8 cellular contexts compared by ENCODE assay signal in genomic region chr11:67583319-67584204, GRCh38. TPM values are rescaled to one million over a fixed set of nuclear protein-coding genes. Genes with fewer than 3 reads are reported as not detected.
DNase-seq lines count a peak whose midpoint lies in the region; ATAC-seq, FAIRE-seq and TF ChIP-seq lines count a peak whose summit lies in the region.

GSTP1 (plus strand) TSS chr11:67583812; CDS start chr11:67583844, 32 bp downstream.

- H3K27ac Mint-ChIP-seq in immature natural killer cell = peak within 1 kb of the TSS; percentile 87 to 96 (median 96)

- peaks cover 60 to 67% of the 10 kb centered on the region in 2 donors for H3K4me1 Mint-ChIP-seq in immature natural killer cell

- peak; percentile 89 for DNase-seq in GM10266 (ENCODE audit: extremely low spot score)
- DNase-seq in NCI-H1417 (lab: John Stamatoyannopoulos, UW) = peak; percentile 63 to 96 (median 94)
- peak; percentile 70 for DNase-seq in bronchial epithelial cell (ENCODE audit: low read depth)
- DNase-seq in immature natural killer cell = peak; percentile 83 to 85 (median 84)
- peak; percentile 64 to 80 for DNase-seq in stimulated activated CD4-positive, alpha-beta T cell treated with anti-CD3 and anti-CD28 coated beads, Interleukin-12 subunit alpha, Interleukin-12 subunit beta, amount 100 ng/mL, for 24 hours (ENCODE audit: low read depth in 2 of 2)

- CTCF ChIA-PET in HEK293 (lab: Yijun Ruan, JAX) = interaction anchor here (0.6 to 3.1 kb wide), 17 partner anchors 9 to 399 kb away, joined by 3 to 23 read pairs (median 4); partner anchors contain the start of gene PITPNM1

- POLR2A ChIA-PET in HEK293 (lab: Yijun Ruan, JAX) = interaction anchor here (0.7 to 1.3 kb wide), 6 partner anchors 9 to 182 kb away, joined by 3 to 7 read pairs (median 4); partner anchors contain the start of genes PPP1CA and TMEM134

- H3K9me3 ChIP-seq in HEK293 (ENCODE audit: control insufficient read depth, insufficient read depth, low read depth, low read length) = no peaks in the 10 kb centered on the region

- H3K4me3 ChIP-seq in HEK293 (ENCODE audit: low read depth, low read length) = peak within 1 kb of the TSS; percentile 72
- peak within 1 kb of the TSS; percentile 70 for H3K4me3 ChIP-seq in WI38 (ENCODE audit: low read depth, low read length)
- peak within 1 kb of the TSS; percentile 85 for H3K4me3 ChIP-seq in bronchial epithelial cell (ENCODE audit: low read depth, low read length)

- FAIRE-seq in bronchial epithelial cell (lab: Jason Lieb, UNC) = no peak

- peak within 1 kb of the TSS; percentile 66; the same call in 1 of the 2 replicates for H3K27ac ChIP-seq in HEK293 (ENCODE audit: extremely low read depth, low read depth, low read length)

- H3K27me3 Mint-ChIP-seq in immature natural killer cell (ENCODE audit: low read depth in 3 of 3) = peaks cover 9 to 15% (median 9%) of the 10 kb centered on the region in 3 donors

- no peaks in the 10 kb centered on the region for H3K27me3 ChIP-seq in bronchial epithelial cell (ENCODE audit: control insufficient read depth, insufficient read depth, low read length)

- H3K36me3 Mint-ChIP-seq in immature natural killer cell = peaks cover 0 to 15% (median 0%) of the 10 kb centered on the region in 3 donors

- H3K4me1 ChIP-seq in HEK293 (ENCODE audit: control insufficient read depth, insufficient read depth, low read length) = no peaks in the 10 kb centered on the region

- no peaks in the 10 kb centered on the region for H3K9me3 Mint-ChIP-seq in immature natural killer cell

- ATAC-seq in HG03457 (IDR thresholded peaks at IDR 0.05; ENCODE audit: unreplicated experiment) = no peak

- TF ChIP-seq CTCF in GM10266 (IDR thresholded peaks at IDR 0.05; ENCODE audit: control insufficient read depth, insufficient read depth, low read depth, missing control alignments) = peak; percentile 74
- no peak for TF ChIP-seq CTCF in HEK293 (tag by site-specific recombination; IDR thresholded peaks at IDR 0.05)
- TF ChIP-seq CTCF in WI38 (IDR thresholded peaks at IDR 0.05; ENCODE audit: low read depth, low read length) = peak; percentile 47
- peak; percentile 54 for TF ChIP-seq CTCF in bronchial epithelial cell (IDR thresholded peaks at IDR 0.05; ENCODE audit: insufficient read depth, low read length, severe bottlenecking)

- H3K36me3 ChIP-seq in HEK293 (ENCODE audit: control insufficient read depth in 2 of 2, insufficient read depth in 1 of 2, low read length in 2 of 2) = peaks cover 0 to 36% of the 10 kb centered on the region in 2 experiments; a peak in 1 of 3 replicates
- H3K36me3 ChIP-seq in bronchial epithelial cell (ENCODE audit: control insufficient read depth, insufficient read depth, low read length) = peaks cover 24% of the 10 kb centered on the region

- H3K4me3 Mint-ChIP-seq in immature natural killer cell = peak within 1 kb of the TSS; percentile 92 to 98 (median 95)

TF ChIP-seq in HEK293, 187 proteins besides CTCF, POLR2A, EP300 and RAD21 (continues in another document):
- TF ChIP-seq ZNF112 (tag by site-specific recombination; IDR thresholded peaks at IDR 0.05) = no peak
- TF ChIP-seq ZNF239 (tag by site-specific recombination; IDR thresholded peaks at IDR 0.05) = no peak
- TF ChIP-seq OVOL3 (tag by site-specific recombination; IDR thresholded peaks at IDR 0.05) = no peak
- TF ChIP-seq YY2 (tag by site-specific recombination; IDR thresholded peaks at IDR 0.05) = no peak
- TF ChIP-seq SP7 (tag by site-specific recombination; IDR thresholded peaks at IDR 0.05) = no peak
- no peak for TF ChIP-seq ELK4 (IDR thresholded peaks at IDR 0.05; ENCODE audit: borderline replicate concordance, low read depth, low read length)
- TF ChIP-seq MZF1 (tag by site-specific recombination; IDR thresholded peaks at IDR 0.05; ENCODE audit: borderline replicate concordance) = no peak
- no peak for TF ChIP-seq ZNF221 (tag by site-specific recombination; IDR thresholded peaks at IDR 0.05; ENCODE audit: borderline replicate concordance)
- peak; percentile 90 for TF ChIP-seq IKZF3 (tag by site-specific recombination; IDR thresholded peaks at IDR 0.05)
- TF ChIP-seq ZSCAN4 (tag by site-specific recombination; IDR thresholded peaks at IDR 0.05) = no peak
- TF ChIP-seq ZNF792 (tag by site-specific recombination; IDR thresholded peaks at IDR 0.05) = no peak
- TF ChIP-seq ZNF660 (tag by site-specific recombination; IDR thresholded peaks at IDR 0.05) = peak; percentile 41; the same call in 1 of the 2 replicates
- no peak for TF ChIP-seq ZNF624 (tag by site-specific recombination; IDR thresholded peaks at IDR 0.05)
- no peak for TF ChIP-seq ZNF768 (tag by site-specific recombination; IDR thresholded peaks at IDR 0.05)
- peak; percentile 84 for TF ChIP-seq ZIC2 (tag by site-specific recombination; IDR thresholded peaks at IDR 0.05)
- no peak for TF ChIP-seq ZNF280C (tag by site-specific recombination; IDR thresholded peaks at IDR 0.05)
- TF ChIP-seq ZBTB8A (tag by site-specific recombination; IDR thresholded peaks at IDR 0.05) = peak; percentile 69
- no peak for TF ChIP-seq ZNF501 (tag by site-specific recombination; IDR thresholded peaks at IDR 0.05)
- peak; percentile 56 for TF ChIP-seq ZBTB26 (tag by site-specific recombination; optimal IDR thresholded peaks at IDR 0.05)
- TF ChIP-seq KLF1 (tag by site-specific recombination; IDR thresholded peaks at IDR 0.05) = no peak
- TF ChIP-seq ZBTB44 (tag by site-specific recombination; IDR thresholded peaks at IDR 0.05) = 0 out of 2 replicates have a peak, but pooled peaks have one; percentile 18

RNA-seq across cellular contexts. Expression of gene GSTP1, which starts in this region (rescaled TPM):
- total RNA-seq in bronchial epithelial cell = 1,931 and 3,840 TPM in 2 replicates
- 1,000 to 10,000 TPM in 1 of 3 donors, 100 to 1,000 TPM in 2; 898 to 1,247 (median 930) TPM for polyA plus RNA-seq in immature natural killer cell
